10 cellular contexts compared by ENCODE assay signal in genomic region chrX:132737743-132738142, GRCh38.
A peak's percentile ranks its signal among the peaks of the same experiment; 100 is the strongest.
DNase-seq lines count a peak whose midpoint lies in the region; ATAC-seq and TF ChIP-seq lines count a peak whose summit lies in the region.
"Had no signal": no experiment of that assay in that cellular context is flagged by ENCODE, and none has a peak within 500 bp of the region (broad histone marks: within the 10 kb centered on the region; RNA-seq: fewer than 3 reads in every experiment).

No MANE protein-coding gene starts in this region.

- no peaks in the 10 kb centered on the region for H3K36me3 Mint-ChIP-seq in CD4-positive, alpha-beta memory T cell
- H3K36me3 Mint-ChIP-seq in natural killer cell treated with Interleukin-12 subunit alpha and Interleukin-12 subunit beta and Interleukin-15 and Interleukin-18, amount 100 ng/mL, for 72 hours, result no peaks in the 10 kb centered on the region
- H3K36me3 Mint-ChIP-seq in endodermal cell (ENCODE audit: low read depth), result no peaks in the 10 kb centered on the region
- H3K36me3 Mint-ChIP-seq: activated naive CD8-positive, alpha-beta T cell had no signal

- H3K27ac Mint-ChIP-seq in CD4-positive, alpha-beta memory T cell, result peak overlapping the region in 4 of 7 donors; percentile 20 to 57 (median 48)
- H3K27ac Mint-ChIP-seq in natural killer cell treated with Interleukin-12 subunit alpha and Interleukin-12 subunit beta and Interleukin-15 and Interleukin-18, amount 100 ng/mL, for 72 hours, result peak overlapping the region in 1 of 2 donors; percentile 69
- H3K27ac Mint-ChIP-seq in endodermal cell, result no peak overlapping the region
- H3K27ac Mint-ChIP-seq: activated naive CD8-positive, alpha-beta T cell had no signal

- intact Hi-C loops in CD4-positive, alpha-beta memory T cell (cut with micrococcal nuclease), result no loop called here
- intact Hi-C loops in posterior cingulate gyrus (cut with DNase I), result no loop called here

- no peak overlapping the region for H3K4me3 ChIP-seq in CD4-positive, alpha-beta memory T cell (ENCODE audit: low read length in 2 of 2)
- no peak overlapping the region for H3K4me3 ChIP-seq in endodermal cell (ENCODE audit: low read length)

- no peaks in the 10 kb centered on the region for H3K36me3 ChIP-seq in CD4-positive, alpha-beta memory T cell (ENCODE audit: insufficient read depth, low read length)
- H3K36me3 ChIP-seq in endodermal cell (ENCODE audit: control insufficient read depth, insufficient read depth, low read length), result no peaks in the 10 kb centered on the region

- H3K27me3 ChIP-seq in CD4-positive, alpha-beta memory T cell (ENCODE audit: insufficient read depth, low read length), result no peaks in the 10 kb centered on the region
- peaks cover 11% of the 10 kb centered on the region for H3K27me3 ChIP-seq in endodermal cell (ENCODE audit: control insufficient read depth, insufficient read depth, low read length, poor library complexity, severe bottlenecking)

- no peaks in the 10 kb centered on the region for H3K27me3 Mint-ChIP-seq in CD4-positive, alpha-beta memory T cell
- peaks cover 0 to 7% of the 10 kb centered on the region in 2 donors for H3K27me3 Mint-ChIP-seq in natural killer cell treated with Interleukin-12 subunit alpha and Interleukin-12 subunit beta and Interleukin-15 and Interleukin-18, amount 100 ng/mL, for 72 hours
- H3K27me3 Mint-ChIP-seq in endodermal cell (ENCODE audit: insufficient read depth), result peaks cover 23% of the 10 kb centered on the region
- H3K27me3 Mint-ChIP-seq: activated naive CD8-positive, alpha-beta T cell had no signal

- POLR2A ChIA-PET in CD4-positive, alpha-beta memory T cell (lab: Charles Lee; ENCODE audit: partially characterized antibody), result no interaction called here

- no peak for TF ChIP-seq CTCF in endodermal cell (conservative IDR thresholded peaks at IDR 0.05)

- peak overlapping the region in 4 of 8 donors; percentile 4 to 62 (median 44) for H3K4me3 Mint-ChIP-seq in CD4-positive, alpha-beta memory T cell
- H3K4me3 Mint-ChIP-seq in natural killer cell treated with Interleukin-12 subunit alpha and Interleukin-12 subunit beta and Interleukin-15 and Interleukin-18, amount 100 ng/mL, for 72 hours, result peak overlapping the region; percentile 54
- no peak overlapping the region for H3K4me3 Mint-ChIP-seq in endodermal cell
- H3K4me3 Mint-ChIP-seq: activated naive CD8-positive, alpha-beta T cell had no signal

- 73% methylated on average over 3 to 5 of the region's 5 CpGs for WGBS in endodermal cell (ENCODE audit: insufficient coverage in 1 of 2, insufficient read length in 1 of 2), 2 experiments

- H3K9me3 ChIP-seq in CD4-positive, alpha-beta memory T cell (ENCODE audit: control insufficient read depth in 1 of 2, low read length in 2 of 2), result no peaks in the 10 kb centered on the region
- H3K9me3 ChIP-seq in endodermal cell (ENCODE audit: control insufficient read depth, low read length), result no peaks in the 10 kb centered on the region

- ATAC-seq in natural killer cell treated with Interleukin-12 subunit alpha and Interleukin-12 subunit beta and Interleukin-15 and Interleukin-18, amount 100 ng/mL, for 72 hours, result peak; percentile 93 to 96
- no peak for ATAC-seq in GM21360 (IDR thresholded peaks at IDR 0.05; ENCODE audit: unreplicated experiment)

- no peaks in the 10 kb centered on the region for H3K9me3 Mint-ChIP-seq in CD4-positive, alpha-beta memory T cell
- H3K9me3 Mint-ChIP-seq in natural killer cell treated with Interleukin-12 subunit alpha and Interleukin-12 subunit beta and Interleukin-15 and Interleukin-18, amount 100 ng/mL, for 72 hours, result no peaks in the 10 kb centered on the region
- no peaks in the 10 kb centered on the region for H3K9me3 Mint-ChIP-seq in endodermal cell

- no peak overlapping the region for H3K27ac ChIP-seq in CD4-positive, alpha-beta memory T cell (ENCODE audit: low read depth, low read length)
- no peak overlapping the region for H3K27ac ChIP-seq in endodermal cell (ENCODE audit: low read depth, low read length)
- H3K27ac ChIP-seq: parathyroid adenoma had no signal

- DNase-seq in CD4-positive, alpha-beta memory T cell, result peak in 4 of 5 donors; percentile 1 to 11 (median 4)
- peak; percentile 47 for DNase-seq in MV-4-11 (lab: John Stamatoyannopoulos, UW)
- peak; percentile 12 for DNase-seq in activated T-helper 9 cell treated with anti-CD3 and anti-CD28 coated beads, Interleukin-2, amount 50 U/mL, for 16 hours (ENCODE audit: low read depth)
- DNase-seq in natural killer cell treated with Interleukin-12 subunit alpha and Interleukin-12 subunit beta and Interleukin-15 and Interleukin-18, amount 100 ng/mL, for 72 hours (ENCODE audit: low spot score), result peak; percentile 81
- no peak for DNase-seq in EL
- DNase-seq in posterior cingulate gyrus, result no peak
- no peak for DNase-seq in endodermal cell

- H3K4me1 Mint-ChIP-seq in CD4-positive, alpha-beta memory T cell, result peaks cover 10 to 39% (median 22%) of the 10 kb centered on the region in 4 donors
- peaks cover 47 to 52% of the 10 kb centered on the region in 2 donors for H3K4me1 Mint-ChIP-seq in natural killer cell treated with Interleukin-12 subunit alpha and Interleukin-12 subunit beta and Interleukin-15 and Interleukin-18, amount 100 ng/mL, for 72 hours (ENCODE audit: low read depth in 2 of 2)
- peaks cover 37% of the 10 kb centered on the region for H3K4me1 Mint-ChIP-seq in endodermal cell

- no peak overlapping the region for H3K9ac ChIP-seq in endodermal cell (ENCODE audit: extremely low read depth, low read length, poor library complexity, severe bottlenecking)
- H3K9ac ChIP-seq: parathyroid adenoma had no signal

- peaks cover 16% of the 10 kb centered on the region for H3K4me1 ChIP-seq in CD4-positive, alpha-beta memory T cell (ENCODE audit: insufficient read depth, low read length)
- H3K4me1 ChIP-seq in endodermal cell (ENCODE audit: control insufficient read depth, insufficient read depth, low read length), result no peaks in the 10 kb centered on the region
- H3K4me1 ChIP-seq: parathyroid adenoma had no signal

- CTCF ChIA-PET in CD4-positive, alpha-beta memory T cell (lab: Charles Lee; ENCODE audit: partially characterized antibody), result interaction anchor here (1.1 kb wide), 1 partner anchor 10 kb away, joined by 3 read pairs; no protein-coding TSS in a partner anchor

Comparison
In these comparisons a context has a peak if more than half of its experiments do, and no peak if none do; other contexts are left out.
1. DNase-seq: peak in CD4-positive, alpha-beta memory T cell (4 of 5), MV-4-11 (single experiment), activated T-helper 9 cell treated with anti-CD3 and anti-CD28 coated beads, Interleukin-2, amount 50 U/mL, for 16 hours (single experiment) and natural killer cell treated with Interleukin-12 subunit alpha and Interleukin-12 subunit beta and Interleukin-15 and Interleukin-18, amount 100 ng/mL, for 72 hours (single experiment); none in EL (single experiment), posterior cingulate gyrus (0 of 10) and endodermal cell (single experiment).